15 cellular contexts compared by ENCODE assay signal in genomic region chr16:3490911-3491629, GRCh38. TPM values are rescaled to one million over a fixed set of nuclear protein-coding genes. Genes with fewer than 3 reads are reported as not detected.
DNase-seq lines count a peak whose midpoint lies in the region; ATAC-seq and TF ChIP-seq lines count a peak whose summit lies in the region.
"Had no signal": no experiment of that assay in that cellular context is flagged by ENCODE, and none has a peak within 500 bp of the region (broad histone marks: within the 10 kb centered on the region; RNA-seq: fewer than 3 reads in every experiment).

No MANE protein-coding gene starts in this region.

- H3K4me3 Mint-ChIP-seq in stimulated activated naive CD8-positive, alpha-beta T cell treated with anti-CD3 and anti-CD28 coated beads, Interleukin-15, amount 100 ng/mL, for 72 hours = no peak overlapping the region
- H3K4me3 Mint-ChIP-seq in glutamatergic neuron (ENCODE audit: unreplicated experiment) = peak overlapping the region; percentile 26
- no peak overlapping the region for H3K4me3 Mint-ChIP-seq in activated T-cell treated with anti-CD3 and anti-CD28 coated beads, Interleukin-2, amount 50 U/mL, for 4 hours
- H3K4me3 Mint-ChIP-seq: T-helper 1 cell treated with Interleukin-12 subunit alpha and Interleukin-12 subunit beta and Interleukin-4 antibody, amounts not matched to agents 30 μg/mL and 1 μg/mL, for 36 hours had no signal

- H3K36me3 Mint-ChIP-seq in glutamatergic neuron (ENCODE audit: unreplicated experiment) = no peaks in the 10 kb centered on the region
- H3K36me3 Mint-ChIP-seq in activated T-cell treated with anti-CD3 and anti-CD28 coated beads, Interleukin-2, amount 50 U/mL, for 4 hours (ENCODE audit: insufficient read depth) = peaks cover 3% of the 10 kb centered on the region

- no peak for TF ChIP-seq CTCF in glutamatergic neuron (IDR thresholded peaks at IDR 0.05; ENCODE audit: partially characterized antibody, unreplicated experiment)
- no peak for TF ChIP-seq CTCF in dorsolateral prefrontal cortex (IDR thresholded peaks at IDR 0.05 in 54 of 56, conservative IDR thresholded peaks at IDR 0.05 in 2 of 56; ENCODE audit: low read depth in 1 of 56, partially characterized antibody in 56 of 56)

- peak overlapping the region in 1 of 2 donors; percentile 45 for H3K27ac Mint-ChIP-seq in stimulated activated naive CD8-positive, alpha-beta T cell treated with anti-CD3 and anti-CD28 coated beads, Interleukin-15, amount 100 ng/mL, for 72 hours
- peak overlapping the region; percentile 28 for H3K27ac Mint-ChIP-seq in glutamatergic neuron (ENCODE audit: unreplicated experiment)
- H3K27ac Mint-ChIP-seq: progenitor cell of endocrine pancreas; T-helper 1 cell treated with Interleukin-12 subunit alpha and Interleukin-12 subunit beta and Interleukin-4 antibody, amounts not matched to agents 30 μg/mL and 1 μg/mL, for 36 hours had no signal

- H3K27ac ChIP-seq in dorsolateral prefrontal cortex = no peak overlapping the region
- H3K27ac ChIP-seq: GM23248, HL-60 had no signal

- DNase-seq in stimulated activated naive CD8-positive, alpha-beta T cell treated with anti-CD3 and anti-CD28 coated beads, Interleukin-15, amount 100 ng/mL, for 72 hours = no peak
- no peak for DNase-seq in stimulated activated naive CD8-positive, alpha-beta T cell treated with anti-CD3 and anti-CD28 coated beads, Interleukin-15, Interleukin-2, amounts not matched to agents 100 U/mL and 50 U/mL, for 24 hours
- DNase-seq in NCI-H345 treated with DMSO at 0.1 percent for 48 hours (lab: John Stamatoyannopoulos, UW; ENCODE audit: unreplicated experiment) (peak; percentile 24), glutamatergic neuron (peak; percentile 62), G401 (ENCODE audit: low spot score) (no peak), dorsolateral prefrontal cortex (no peak), sciatic nerve (ENCODE audit: low spot score) (no peak)
- no peak for DNase-seq in activated T-cell treated with anti-CD3 and anti-CD28 coated beads, Interleukin-2, amount 50 U/mL, for 4 hours
- DNase-seq: C1 segment of cervical spinal cord, GM23248, NCI-H2227 treated with DMSO at 0.1 percent for 48 hours had no signal

- in situ Hi-C loops in G401 (cut with HindIII; ENCODE audit: low sequenced_read_pairs) = no loop called here

- peak; percentile 32 for ATAC-seq in stimulated activated naive CD8-positive, alpha-beta T cell treated with anti-CD3 and anti-CD28 coated beads, Interleukin-15, amount 100 ng/mL, for 72 hours
- no peak for ATAC-seq in stimulated activated naive CD8-positive, alpha-beta T cell treated with anti-CD3 and anti-CD28 coated beads, Interleukin-15, Interleukin-2, amounts not matched to agents 100 U/mL and 50 U/mL, for 24 hours
- no peak for ATAC-seq in activated T-cell treated with anti-CD3 and anti-CD28 coated beads, Interleukin-2, amount 50 U/mL, for 4 hours
- ATAC-seq in sciatic nerve = no peak

- H3K9me3 Mint-ChIP-seq in stimulated activated naive CD8-positive, alpha-beta T cell treated with anti-CD3 and anti-CD28 coated beads, Interleukin-15, amount 100 ng/mL, for 72 hours = no peaks in the 10 kb centered on the region
- peaks cover 15% of the 10 kb centered on the region for H3K9me3 Mint-ChIP-seq in glutamatergic neuron (ENCODE audit: unreplicated experiment)
- no peaks in the 10 kb centered on the region for H3K9me3 Mint-ChIP-seq in activated T-cell treated with anti-CD3 and anti-CD28 coated beads, Interleukin-2, amount 50 U/mL, for 4 hours
- H3K9me3 Mint-ChIP-seq: T-helper 1 cell treated with Interleukin-12 subunit alpha and Interleukin-12 subunit beta and Interleukin-4 antibody, amounts not matched to agents 30 μg/mL and 1 μg/mL, for 36 hours had no signal

- H3K27me3 Mint-ChIP-seq in stimulated activated naive CD8-positive, alpha-beta T cell treated with anti-CD3 and anti-CD28 coated beads, Interleukin-15, amount 100 ng/mL, for 72 hours = no peaks in the 10 kb centered on the region
- H3K27me3 Mint-ChIP-seq in glutamatergic neuron (ENCODE audit: unreplicated experiment) = peaks cover 15% of the 10 kb centered on the region
- H3K27me3 Mint-ChIP-seq in activated T-cell treated with anti-CD3 and anti-CD28 coated beads, Interleukin-2, amount 50 U/mL, for 4 hours (ENCODE audit: low read depth) = no peaks in the 10 kb centered on the region
- H3K27me3 Mint-ChIP-seq: progenitor cell of endocrine pancreas had no signal

- intact Hi-C loops in dorsolateral prefrontal cortex (cut with DNase I) (no loop called here), sciatic nerve (cut with DNase I) (no loop called here)

- H3K27me3 ChIP-seq in dorsolateral prefrontal cortex = no peaks in the 10 kb centered on the region

- peaks cover 7% of the 10 kb centered on the region for H3K4me1 Mint-ChIP-seq in stimulated activated naive CD8-positive, alpha-beta T cell treated with anti-CD3 and anti-CD28 coated beads, Interleukin-15, amount 100 ng/mL, for 72 hours
- peaks cover 24% of the 10 kb centered on the region for H3K4me1 Mint-ChIP-seq in glutamatergic neuron (ENCODE audit: low read depth, unreplicated experiment)
- no peaks in the 10 kb centered on the region for H3K4me1 Mint-ChIP-seq in activated T-cell treated with anti-CD3 and anti-CD28 coated beads, Interleukin-2, amount 50 U/mL, for 4 hours (ENCODE audit: low read depth)

- no peak overlapping the region for H3K4me3 ChIP-seq in dorsolateral prefrontal cortex
- H3K4me3 ChIP-seq: GM23248 had no signal

RNA-seq across cellular contexts. Expression of gene C16orf90, which starts 4.2 kb away (rescaled TPM):
- total RNA-seq in glutamatergic neuron (ENCODE audit: unreplicated experiment) = not detected
- total RNA-seq in G401 (2014; rRNA removed; shearing (Covaris generic)) = not detected in 2 replicates
- under 1 TPM in 1 of 120 experiments, not detected in 119; 0.59 TPM for total RNA-seq in dorsolateral prefrontal cortex
- not detected for total RNA-seq in activated T-cell treated with anti-CD3 and anti-CD28 coated beads, Interleukin-2, amount 50 U/mL, for 4 hours
- not detected for total RNA-seq in sciatic nerve
- total RNA-seq: GM23248, lower leg skin, progenitor cell of endocrine pancreas had no signal

RNA-seq across cellular contexts. Expression of gene CLUAP1, which starts 9.7 kb away (rescaled TPM):
- total RNA-seq in glutamatergic neuron (ENCODE audit: unreplicated experiment) (15.4 TPM), dorsolateral prefrontal cortex (10 to 100 TPM; 22.1 to 65.7 (median 42.7) TPM), sciatic nerve (32.7 TPM)
- total RNA-seq in G401 (2014; rRNA removed; shearing (Covaris generic)) = 15.6 and 24.5 TPM in 2 replicates
- total RNA-seq in activated T-cell treated with anti-CD3 and anti-CD28 coated beads, Interleukin-2, amount 50 U/mL, for 4 hours = 10 to 100 TPM; 12.0 to 15.0 (median 14.8) TPM

RNA-seq across cellular contexts. Expression of gene NAA60, which starts 47.6 kb away (rescaled TPM):
- 69.9 TPM for total RNA-seq in glutamatergic neuron (ENCODE audit: unreplicated experiment)
- 5.2 and 35.3 TPM in 2 replicates for total RNA-seq in G401 (2014; rRNA removed; shearing (Covaris generic))
- 10 to 100 TPM; 35.7 to 71.0 (median 51.2) TPM for total RNA-seq in dorsolateral prefrontal cortex
- total RNA-seq in activated T-cell treated with anti-CD3 and anti-CD28 coated beads, Interleukin-2, amount 50 U/mL, for 4 hours = 10 to 100 TPM; 27.3 to 29.3 (median 27.8) TPM
- 41.3 TPM for total RNA-seq in sciatic nerve

RNA-seq across cellular contexts. Expression of gene ZNF597, which starts 47.8 kb away (rescaled TPM):
- 1.9 TPM for total RNA-seq in glutamatergic neuron (ENCODE audit: unreplicated experiment)
- 0.18 and 0.61 TPM in 2 replicates for total RNA-seq in G401 (2014; rRNA removed; shearing (Covaris generic))
- 1 to 10 TPM; 2.8 to 7.5 (median 4.5) TPM for total RNA-seq in dorsolateral prefrontal cortex
- total RNA-seq in activated T-cell treated with anti-CD3 and anti-CD28 coated beads, Interleukin-2, amount 50 U/mL, for 4 hours = 1 to 10 TPM; 1.2 to 1.5 (median 1.3) TPM
- 3.2 TPM for total RNA-seq in sciatic nerve

Comparison
In these comparisons a context has a peak if more than half of its experiments do, and no peak if none do; other contexts are left out.
1. DNase-seq: peak in NCI-H345 treated with DMSO at 0.1 percent for 48 hours (single experiment) and glutamatergic neuron (single experiment); none in stimulated activated naive CD8-positive, alpha-beta T cell treated with anti-CD3 and anti-CD28 coated beads, Interleukin-15, amount 100 ng/mL, for 72 hours (0 of 2), stimulated activated naive CD8-positive, alpha-beta T cell treated with anti-CD3 and anti-CD28 coated beads, Interleukin-15, Interleukin-2, amounts not matched to agents 100 U/mL and 50 U/mL, for 24 hours (single experiment), G401 (single experiment), dorsolateral prefrontal cortex (0 of 10), activated T-cell treated with anti-CD3 and anti-CD28 coated beads, Interleukin-2, amount 50 U/mL, for 4 hours (single experiment) and sciatic nerve (single experiment).